Comparison of ENCODE assay signal across 1 cellular context in genomic region chr11:47398011-47398410, GRCh38.
TF ChIP-seq lines count a peak whose summit lies in the region.

No MANE protein-coding gene starts in this region.

TF ChIP-seq in HepG2, 621 proteins besides CTCF, POLR2A, EP300 and RAD21:
- TF ChIP-seq SALL2 (CRISPR knock-in tag; IDR thresholded peaks at IDR 0.05) (no peak), RBM22 (optimal IDR thresholded peaks at IDR 0.05; ENCODE audit: low read length) (no peak), ZFP41 (CRISPR knock-in tag; IDR thresholded peaks at IDR 0.05; ENCODE audit: borderline replicate concordance) (no peak), ATF7-NPFF (CRISPR knock-in tag; IDR thresholded peaks at IDR 0.05; ENCODE audit: low read depth) (no peak), ZBTB42 (CRISPR knock-in tag; IDR thresholded peaks at IDR 0.05) (no peak), POGZ (CRISPR knock-in tag; IDR thresholded peaks at IDR 0.05) (no peak), ZNF761 (CRISPR knock-in tag; conservative IDR thresholded peaks at IDR 0.05) (no peak), ZNF512 (CRISPR knock-in tag; IDR thresholded peaks at IDR 0.05) (no peak)
